ENCODE assay signal across 11 cellular contexts in the genomic region with DNA sequence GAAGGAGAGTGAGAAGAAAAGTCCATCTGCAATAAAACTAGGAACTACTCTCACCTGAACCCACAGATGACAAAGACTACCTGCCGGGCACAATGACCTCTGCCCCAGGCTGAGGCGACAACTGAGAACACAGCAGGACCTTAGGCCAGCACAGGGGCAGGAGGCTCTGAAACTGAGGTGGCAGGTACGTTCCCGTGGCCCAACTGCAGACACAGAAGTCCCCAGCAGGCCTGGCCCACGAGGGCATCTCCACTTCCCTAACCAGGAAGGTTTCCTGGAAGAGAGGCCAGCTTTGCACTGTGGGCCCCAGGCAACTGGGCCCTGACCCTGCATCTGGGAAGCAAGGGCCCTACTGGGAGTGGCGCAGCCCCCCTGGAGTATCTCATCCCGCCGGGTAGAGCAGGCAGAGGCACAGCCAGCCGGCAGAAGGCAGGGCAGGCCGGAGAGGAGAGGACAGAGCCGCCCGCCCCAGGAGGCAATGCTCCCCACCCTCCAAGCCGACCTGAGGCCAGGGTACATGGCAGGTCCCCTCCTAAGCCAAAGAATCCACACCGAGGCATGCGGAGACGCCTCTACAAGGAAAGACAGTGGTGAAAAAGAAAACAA. TPM values are rescaled to one million over a fixed set of nuclear protein-coding genes. Genes with fewer than 3 reads are reported as not detected.
DNase-seq lines count a peak whose midpoint lies in the region; ATAC-seq, FAIRE-seq and TF ChIP-seq lines count a peak whose summit lies in the region.
"Had no signal": no experiment of that assay in that cellular context is flagged by ENCODE, and none has a peak within 500 bp of the region (broad histone marks: within the 10 kb centered on the region; RNA-seq: fewer than 3 reads in every experiment).

No MANE protein-coding gene starts in this region.

- peaks cover 19% of the 10 kb centered on the region for H3K79me1 ChIP-seq in H1 (ENCODE audit: low read depth, low read length)

- H3K18ac ChIP-seq in H1 (ENCODE audit: extremely low read depth, low read length): no peak overlapping the region

- no peak overlapping the region for H2BK20ac ChIP-seq in H1 (ENCODE audit: low read length)

- peak overlapping the region; percentile 68 to 86 (median 81) for H3K4me3 Mint-ChIP-seq in CD4-positive, alpha-beta memory T cell
- H3K4me3 Mint-ChIP-seq in neural crest cell: no peak overlapping the region

- H3K4me1 Mint-ChIP-seq in CD4-positive, alpha-beta memory T cell: peaks cover 74 to 98% (median 89%) of the 10 kb centered on the region in 4 donors
- peaks cover 71% of the 10 kb centered on the region for H3K4me1 Mint-ChIP-seq in neural crest cell

- peak overlapping the region; percentile 19 for H2BK12ac ChIP-seq in H1 (ENCODE audit: low read depth, low read length)

- no peaks in the 10 kb centered on the region for H3K23me2 ChIP-seq in H1 (ENCODE audit: low read depth, low read length)

- H3K23ac ChIP-seq in H1 (ENCODE audit: insufficient read length): no peak overlapping the region

- peak overlapping the region; percentile 75 to 93 (median 84) for H3K27ac Mint-ChIP-seq in CD4-positive, alpha-beta memory T cell
- peak overlapping the region; percentile 29 for H3K27ac Mint-ChIP-seq in neural crest cell (ENCODE audit: unreplicated experiment)

- no peak overlapping the region for H2BK120ac ChIP-seq in H1 (replicated peaks; ENCODE audit: low read depth, low read length)

- H2AFZ ChIP-seq in H1 (ENCODE audit: low read length): no peak overlapping the region

- H3K4me1 ChIP-seq in CD4-positive, alpha-beta memory T cell (ENCODE audit: insufficient read depth, low read length): peaks cover 93% of the 10 kb centered on the region
- H3K4me1 ChIP-seq in H1 (replicated peaks in 1 of 4; ENCODE audit: control insufficient read depth in 3 of 4, insufficient read depth in 4 of 4, low read length in 3 of 4): peaks cover 7 to 18% (median 12%) of the 10 kb centered on the region in 4 experiments
- H3K4me1 ChIP-seq in aorta (ENCODE audit: control insufficient read depth in 1 of 2, insufficient read depth in 2 of 2, low read length in 2 of 2): peaks cover 0 to 2% of the 10 kb centered on the region in 2 donors

- 70% methylated on average over 13 of the region's 16 CpGs; no CpG with 5 or more reads in 1 of the 2 experiments for WGBS in H1 (ENCODE audit: extremely low coverage in 1 of 2, insufficient coverage in 1 of 2, insufficient read length in 1 of 2, insufficient replicate concordance in 2 of 2, low coverage in 1 of 2, low lambda C conversion rate in 2 of 2, missing lambda C conversion rate in 1 of 2), 2 experiments
- WGBS in aorta, 2 donors: 77 to 83% methylated on average over 16 of the region's 16 CpGs

- intact Hi-C loops in CD4-positive, alpha-beta memory T cell (cut with micrococcal nuclease): no loop called here
- intact Hi-C loops in aorta (cut with DNase I): no loop called here

- H3K36me3 Mint-ChIP-seq in CD4-positive, alpha-beta memory T cell: peaks cover 13 to 29% of the 10 kb centered on the region in 2 donors
- peaks cover 4% of the 10 kb centered on the region for H3K36me3 Mint-ChIP-seq in neural crest cell (ENCODE audit: low read depth)

- peak overlapping the region in 1 of 2 experiments; percentile 23; a peak in 1 of 4 replicates for H3K4me2 ChIP-seq in H1 (ENCODE audit: insufficient read depth in 1 of 2, low read depth in 2 of 2, low read length in 2 of 2)

- H3K4ac ChIP-seq in H1 (replicated peaks; ENCODE audit: insufficient read length, low read depth, low read length): no peak overlapping the region

- no peak overlapping the region for H2BK15ac ChIP-seq in H1 (ENCODE audit: low read length)

- H3K27me3 ChIP-seq in CD4-positive, alpha-beta memory T cell (ENCODE audit: insufficient read depth, low read length): no peaks in the 10 kb centered on the region
- H3K27me3 ChIP-seq in H1 (replicated peaks in 1 of 4; ENCODE audit: control insufficient read depth in 3 of 4, extremely low read depth in 1 of 4, insufficient read depth in 3 of 4, low read length in 3 of 4): no peaks in the 10 kb centered on the region
- no peaks in the 10 kb centered on the region for H3K27me3 ChIP-seq in aorta (ENCODE audit: control insufficient read depth in 1 of 2, insufficient read depth in 2 of 2, low read length in 1 of 2)

- no peak for TF ChIP-seq POLR2A in H1 (IDR thresholded peaks at IDR 0.05; ENCODE audit: control extremely low read depth in 1 of 2, low read depth in 2 of 2, low read length in 2 of 2)

- H3K79me2 ChIP-seq in H1 (ENCODE audit: control insufficient read depth in 1 of 2, insufficient read depth in 2 of 2, low read length in 2 of 2): peaks cover 31 to 94% of the 10 kb centered on the region in 2 experiments

- FAIRE-seq in H1 (lab: Jason Lieb, UNC): no peak

- H4K5ac ChIP-seq in H1 (ENCODE audit: insufficient read length, low read depth, low read length): no peak overlapping the region

- H3K27ac ChIP-seq in CD4-positive, alpha-beta memory T cell (ENCODE audit: low read depth, low read length): no peak overlapping the region
- H3K27ac ChIP-seq in H1 (ENCODE audit: low read depth, low read length) (no peak overlapping the region), aorta (ENCODE audit: low read depth in 1 of 2, low read length in 2 of 2) (no peak overlapping the region)

- POLR2A ChIA-PET in CD4-positive, alpha-beta memory T cell (lab: Charles Lee; ENCODE audit: partially characterized antibody): interaction anchor here (0.8 to 3.0 kb wide), 5 partner anchors 13 to 59 kb away, joined by 3 to 13 read pairs (median 6); no protein-coding TSS in a partner anchor
- POLR2A ChIA-PET in H1 (lab: Charles Lee; ENCODE audit: partially characterized antibody): interaction anchor here (1.2 to 1.3 kb wide), 2 partner anchors 11 to 27 kb away, joined by 3 read pairs; no protein-coding TSS in a partner anchor

- H3K9ac ChIP-seq in H1 (replicated peaks in 1 of 4; ENCODE audit: extremely low read depth in 1 of 4, low read depth in 3 of 4, low read length in 3 of 4): no peak overlapping the region

- ATAC-seq in aorta (ENCODE audit: low FRiP score) (no peak), GM18861 (IDR thresholded peaks at IDR 0.05; ENCODE audit: unreplicated experiment) (no peak)

- CTCF ChIA-PET in CD4-positive, alpha-beta memory T cell (lab: Charles Lee; ENCODE audit: partially characterized antibody): interaction anchor here (0.9 to 2.1 kb wide), 3 partner anchors 22 to 99 kb away, joined by 3 to 5 read pairs (median 4); no protein-coding TSS in a partner anchor
- CTCF ChIA-PET in H1 (lab: Charles Lee; ENCODE audit: partially characterized antibody): interaction anchor here (0.6 to 8.2 kb wide), 6 partner anchors 8 to 110 kb away, joined by 3 to 47 read pairs (median 8); no protein-coding TSS in a partner anchor

- no peak for TF ChIP-seq EP300 in H1 (IDR thresholded peaks at IDR 0.05; ENCODE audit: borderline replicate concordance in 1 of 2, low read depth in 2 of 2, low read length in 2 of 2)

- no peak overlapping the region for H3K56ac ChIP-seq in H1 (replicated peaks; ENCODE audit: insufficient read length, low read depth, low read length)

- peak overlapping the region; percentile 7; the same call in 1 of the 2 replicates for H2BK5ac ChIP-seq in H1 (ENCODE audit: low read depth, low read length)

- no peak overlapping the region for H3K4me3 ChIP-seq in CD4-positive, alpha-beta memory T cell (ENCODE audit: low read length in 2 of 2)
- H3K4me3 ChIP-seq in H1 (ENCODE audit: extremely low read depth in 1 of 4, insufficient read depth in 2 of 4, low read depth in 3 of 4, low read length in 4 of 4) (no peak overlapping the region), aorta (ENCODE audit: low read length in 2 of 2) (no peak overlapping the region)

- TF ChIP-seq RAD21 in H1 (IDR thresholded peaks at IDR 0.05 in 1 of 2, conservative IDR thresholded peaks at IDR 0.05 in 1 of 2; ENCODE audit: low read depth in 2 of 2, low read length in 2 of 2): no peak

- TF ChIP-seq CTCF in H1 (IDR thresholded peaks at IDR 0.05; ENCODE audit: control extremely low read depth in 1 of 3, insufficient read depth in 1 of 3, low read depth in 1 of 3, low read length in 3 of 3) (no peak), neural crest cell (conservative IDR thresholded peaks at IDR 0.05) (no peak)

- peaks cover 35 to 46% of the 10 kb centered on the region in 2 experiments for H4K20me1 ChIP-seq in H1 (replicated peaks in 1 of 2; ENCODE audit: control insufficient read depth in 1 of 2, insufficient read depth in 2 of 2, low read length in 2 of 2)

- no peak overlapping the region for H4K8ac ChIP-seq in H1 (ENCODE audit: extremely low read depth, insufficient read depth, low read length)

- no peaks in the 10 kb centered on the region for H3K9me3 ChIP-seq in CD4-positive, alpha-beta memory T cell (ENCODE audit: control insufficient read depth in 1 of 2, low read length in 2 of 2)
- H3K9me3 ChIP-seq in H1 (ENCODE audit: insufficient read depth in 2 of 2, low read depth in 1 of 2, low read length in 1 of 2) (no peaks in the 10 kb centered on the region), aorta (ENCODE audit: control insufficient read depth, low read length) (no peaks in the 10 kb centered on the region)

- DNase-seq in CD4-positive, alpha-beta memory T cell: no peak
- DNase-seq in NCI-H146 (lab: John Stamatoyannopoulos, UW) (peak; percentile 48), H1 (ENCODE audit: low read depth in 1 of 2, low spot score in 2 of 2) (no peak), neural crest cell (ENCODE audit: low read depth, low spot score) (no peak), aorta (no peak), hypothalamus (lab: John Stamatoyannopoulos, UW) (no peak)
- DNase-seq in stimulated activated CD4-positive, alpha-beta T cell treated with anti-CD3 and anti-CD28 coated beads, Interleukin-4, amount 100 ng/mL, for 1 hour: no peak
- DNase-seq: COR-L47, NCI-H2171, SIG-M5 had no signal

- H3K27me3 Mint-ChIP-seq in CD4-positive, alpha-beta memory T cell: no peaks in the 10 kb centered on the region
- H3K27me3 Mint-ChIP-seq in neural crest cell (ENCODE audit: low read depth): no peaks in the 10 kb centered on the region

- H3K36me3 ChIP-seq in CD4-positive, alpha-beta memory T cell (ENCODE audit: insufficient read depth, low read length): peaks cover 4% of the 10 kb centered on the region
- H3K36me3 ChIP-seq in H1 (ENCODE audit: control insufficient read depth in 2 of 4, insufficient read depth in 4 of 4, low read length in 3 of 4): peaks cover 0 to 1% (median under 1%) of the 10 kb centered on the region in 4 experiments; a peak in 2 of 8 replicates
- no peaks in the 10 kb centered on the region for H3K36me3 ChIP-seq in aorta (ENCODE audit: control insufficient read depth in 1 of 2, insufficient read depth in 2 of 2, low read length in 1 of 2)

- no peak overlapping the region for H3K14ac ChIP-seq in H1 (ENCODE audit: insufficient read length)

- no peak overlapping the region for H4K91ac ChIP-seq in H1 (replicated peaks; ENCODE audit: insufficient read length, low read length)

- H2AK5ac ChIP-seq in H1 (ENCODE audit: low read depth, low read length): no peak overlapping the region

- H3K9me3 Mint-ChIP-seq in CD4-positive, alpha-beta memory T cell: no peaks in the 10 kb centered on the region
- H3K9me3 Mint-ChIP-seq in neural crest cell: no peaks in the 10 kb centered on the region

RNA-seq across cellular contexts. Expression of gene STK24, which starts 32.7 kb away (rescaled TPM):
- total RNA-seq in CD4-positive, alpha-beta memory T cell: 100 to 1,000 TPM; 146 to 147 TPM
- polyA plus RNA-seq in CD4-positive, alpha-beta memory T cell: 10 to 100 TPM; 24.2 to 89.4 TPM
- total RNA-seq in H1 (2021; fragmentation: NEBNext Ultra II Directional; extraction: Animal tissue kit (Norgen Biotek cat#: 25700)): 142 and 143 TPM in 2 replicates
- polyA plus RNA-seq in H1 (2011; rRNA removed) (61.1 and 62.8 TPM in 2 replicates), aorta (10 to 100 TPM; 39.9 to 54.8 TPM)
- 59.9 TPM for polyA plus RNA-seq in H1 (2011; cell fraction: cytosol; rRNA removed)
- polyA plus RNA-seq in H1 (2011; cell fraction: nucleus; rRNA removed): 54.6 TPM
- 84.4 to 107 TPM (median 87.3 TPM) in 4 replicates for polyA plus RNA-seq in H1 (2012, experiment 1 of 2)
- 100 TPM for polyA plus RNA-seq in H1 (2012, experiment 2 of 2)
- 112 TPM for polyA plus RNA-seq in H1 (2013, experiment 1 of 2)
- 113 TPM for polyA plus RNA-seq in H1 (2013, experiment 2 of 2)
- 32.0 and 40.7 TPM in 2 replicates for polyA minus RNA-seq in H1 (2011; rRNA and poly(A)+ RNA removed)
- polyA minus RNA-seq in H1 (2011; cell fraction: cytosol; rRNA and poly(A)+ RNA removed): 35.3 TPM
- polyA minus RNA-seq in H1 (2011; cell fraction: nucleus; rRNA and poly(A)+ RNA removed): 34.1 TPM
- total RNA-seq in neural crest cell (113 and 114 TPM in 2 replicates), aorta (10 to 100 TPM; 61.3 to 64.5 TPM)
